In genomic region chr6:138546733-138547185, GRCh38 we compare ENCODE assay signal across 9 cellular contexts. TPM values are rescaled to one million over a fixed set of nuclear protein-coding genes. Genes with fewer than 3 reads are reported as not detected.
DNase-seq lines count a peak whose midpoint lies in the region; ATAC-seq and TF ChIP-seq lines count a peak whose summit lies in the region.
"Had no signal": no experiment of that assay in that cellular context is flagged by ENCODE, and none has a peak within 500 bp of the region (broad histone marks: within the 10 kb centered on the region; RNA-seq: fewer than 3 reads in every experiment).

No MANE protein-coding gene starts in this region.

- H2AFZ ChIP-seq in H9 (ENCODE audit: low read length), result no peak overlapping the region

- no peaks in the 10 kb centered on the region for H3K9me3 ChIP-seq in H9 (ENCODE audit: control insufficient read depth, low read depth, low read length)

- no peak overlapping the region for H4K5ac ChIP-seq in H9 (ENCODE audit: insufficient read length, low read depth, low read length)

- H3K27me3 ChIP-seq in H9 (ENCODE audit: insufficient read depth, low read length) (no peaks in the 10 kb centered on the region), foreskin keratinocyte (no peaks in the 10 kb centered on the region)

- H4K8ac ChIP-seq in H9 (replicated peaks; ENCODE audit: insufficient read length, low read depth, low read length), result no peak overlapping the region

- DNase-seq in A172 (ENCODE audit: low spot score), result peak; percentile 83
- DNase-seq in H9, result no peak
- peak; percentile 29 for DNase-seq in T-helper 2 cell treated with Interferon-gamma antibody and Interleukin-4, amounts not matched to agents 5 μg/mL and 100 μg/mL, for 36 hours (ENCODE audit: low spot score)
- peak; percentile 41 to 65 for DNase-seq in foreskin keratinocyte
- DNase-seq in NCI-H2227 (lab: John Stamatoyannopoulos, UW; ENCODE audit: unreplicated experiment), result no peak
- DNase-seq in cerebellar cortex (ENCODE audit: low spot score), result no peak
- DNase-seq in T-cell, result no peak
- DNase-seq: activated gamma-delta T cell treated with Interleukin-2 at 50 U/mL for 16 hours had no signal

- H3K4me1 Mint-ChIP-seq in H9, result peaks cover 36 to 43% of the 10 kb centered on the region in 2 experiments
- peaks cover 10% of the 10 kb centered on the region for H3K4me1 Mint-ChIP-seq in T-helper 2 cell treated with Interferon-gamma antibody and Interleukin-4, amounts not matched to agents 5 μg/mL and 100 μg/mL, for 36 hours (ENCODE audit: low read depth)
- peaks cover 0 to 4% (median 4%) of the 10 kb centered on the region in 3 donors for H3K4me1 Mint-ChIP-seq in T-cell

- no peak overlapping the region for H3K9ac ChIP-seq in H9 (ENCODE audit: extremely low read depth, insufficient read length, low read length)

- no peak overlapping the region for H3K18ac ChIP-seq in H9 (ENCODE audit: insufficient read length, low read depth, low read length)

- no peak overlapping the region for H3K4me2 ChIP-seq in H9 (ENCODE audit: insufficient read depth, insufficient read length, low read length)

- H3K14ac ChIP-seq in H9 (ENCODE audit: insufficient read depth, low read length), result no peak overlapping the region; the same call in 1 of the 2 replicates

- CTCF ChIA-PET in T-cell (lab: Charles Lee), result no interaction called here

- H3K4me3 Mint-ChIP-seq in H9, result no peak overlapping the region
- no peak overlapping the region for H3K4me3 Mint-ChIP-seq in T-helper 2 cell treated with Interferon-gamma antibody and Interleukin-4, amounts not matched to agents 5 μg/mL and 100 μg/mL, for 36 hours
- no peak overlapping the region for H3K4me3 Mint-ChIP-seq in T-cell

- H2BK5ac ChIP-seq in H9 (ENCODE audit: insufficient read length, low read length), result no peak overlapping the region

- no peak overlapping the region for H2BK12ac ChIP-seq in H9 (ENCODE audit: insufficient read length, low read depth, low read length)

- no peak overlapping the region for H2BK20ac ChIP-seq in H9 (ENCODE audit: low read depth, low read length, poor library complexity, severe bottlenecking)

- no peak overlapping the region for H3K56ac ChIP-seq in H9 (ENCODE audit: insufficient read length, low read depth, low read length)

- no peaks in the 10 kb centered on the region for H4K20me1 ChIP-seq in H9 (ENCODE audit: control insufficient read depth, insufficient read depth, insufficient read length)

- H2AK5ac ChIP-seq in H9 (ENCODE audit: insufficient read length, low read length), result no peak overlapping the region

- no peaks in the 10 kb centered on the region for H3K27me3 Mint-ChIP-seq in H9 (ENCODE audit: low read depth)
- peaks cover 8% of the 10 kb centered on the region for H3K27me3 Mint-ChIP-seq in T-helper 2 cell treated with Interferon-gamma antibody and Interleukin-4, amounts not matched to agents 5 μg/mL and 100 μg/mL, for 36 hours (ENCODE audit: low read depth)
- peaks cover 14 to 15% of the 10 kb centered on the region in 2 donors for H3K27me3 Mint-ChIP-seq in T-cell

- H3K9me3 Mint-ChIP-seq in H9, result no peaks in the 10 kb centered on the region
- H3K9me3 Mint-ChIP-seq in T-helper 2 cell treated with Interferon-gamma antibody and Interleukin-4, amounts not matched to agents 5 μg/mL and 100 μg/mL, for 36 hours, result no peaks in the 10 kb centered on the region
- H3K9me3 Mint-ChIP-seq in T-cell, result no peaks in the 10 kb centered on the region

- H3K79me2 ChIP-seq in H9 (ENCODE audit: insufficient read depth, low read length), result peaks cover 3% of the 10 kb centered on the region; the same call in 1 of the 2 replicates

- H2BK120ac ChIP-seq in H9 (ENCODE audit: low read depth, low read length, poor library complexity, severe bottlenecking), result no peak overlapping the region

- no peak overlapping the region for H3K23ac ChIP-seq in H9 (ENCODE audit: insufficient read length, low read depth, low read length)

- H3K27ac ChIP-seq in H9 (ENCODE audit: insufficient read length, low read depth, low read length) (no peak overlapping the region), foreskin keratinocyte (no peak overlapping the region)

- WGBS in H9 (ENCODE audit: extremely low coverage, insufficient read length, low lambda C conversion rate), result no CpG with 5 or more reads among the region's 5 CpGs

- peak overlapping the region; percentile 4 for H4K91ac ChIP-seq in H9 (ENCODE audit: insufficient read length, low read depth, low read length)

- H2BK15ac ChIP-seq in H9 (ENCODE audit: low read depth, low read length), result no peak overlapping the region

- H3K36me3 Mint-ChIP-seq in H9 (ENCODE audit: insufficient read depth in 1 of 3, low read depth in 3 of 3), result no peaks in the 10 kb centered on the region
- no peaks in the 10 kb centered on the region for H3K36me3 Mint-ChIP-seq in T-helper 2 cell treated with Interferon-gamma antibody and Interleukin-4, amounts not matched to agents 5 μg/mL and 100 μg/mL, for 36 hours (ENCODE audit: low read depth)
- H3K36me3 Mint-ChIP-seq in T-cell, result no peaks in the 10 kb centered on the region

- TF ChIP-seq CTCF in H9 (conservative IDR thresholded peaks at IDR 0.05) (no peak), foreskin keratinocyte (conservative IDR thresholded peaks at IDR 0.05) (no peak)

- peak; percentile 96 for ATAC-seq in foreskin keratinocyte
- no peak for ATAC-seq in HG03442 (IDR thresholded peaks at IDR 0.05; ENCODE audit: unreplicated experiment)
- ATAC-seq in T-cell (replicated peaks in 1 of 4), result no peak

- POLR2A ChIA-PET in T-cell (lab: Charles Lee), result interaction anchor here in 1 of 2 donors (0.6 kb wide), 1 partner anchor 1823 kb away, joined by 3 read pairs; no protein-coding TSS in a partner anchor

- no peak overlapping the region for H3K4ac ChIP-seq in H9 (ENCODE audit: low read depth, low read length)

- H3K27ac Mint-ChIP-seq in H9, result peak overlapping the region in 1 of 3 experiments; percentile 16; a peak in 1 of 7 replicates
- no peak overlapping the region for H3K27ac Mint-ChIP-seq in T-helper 2 cell treated with Interferon-gamma antibody and Interleukin-4, amounts not matched to agents 5 μg/mL and 100 μg/mL, for 36 hours
- no peak overlapping the region for H3K27ac Mint-ChIP-seq in T-cell

- no peak overlapping the region for H3T11ph ChIP-seq in H9 (ENCODE audit: low read length)

- no peaks in the 10 kb centered on the region for H3K23me2 ChIP-seq in H9 (ENCODE audit: insufficient read length, low read depth, low read length, poor library complexity, severe bottlenecking)

- H3K4me1 ChIP-seq in H9 (ENCODE audit: insufficient read depth, low read length), result peaks cover 10% of the 10 kb centered on the region; the same call in 1 of the 2 replicates
- peaks cover 8% of the 10 kb centered on the region for H3K4me1 ChIP-seq in foreskin keratinocyte

- H3K79me1 ChIP-seq in H9 (ENCODE audit: insufficient read depth, low read depth, low read length, poor library complexity, severe bottlenecking), result no peaks in the 10 kb centered on the region

RNA-seq across cellular contexts. Expression of gene NHSL1, which starts 47.5 kb away (rescaled TPM):
- 2.6 and 10.4 TPM in 2 replicates for total RNA-seq in A172 (2014; rRNA removed; shearing (Covaris generic))
- total RNA-seq in H9 (2021), result 28.7 and 30.8 TPM in 2 replicates
- total RNA-seq in foreskin keratinocyte, result 16.8 and 18.8 TPM in 2 replicates
- 3.1 and 3.2 TPM in 2 replicates for polyA plus RNA-seq in foreskin keratinocyte
- total RNA-seq in T-cell, result under 1 TPM; 0.08 to 0.64 (median 0.46) TPM

Comparison
In these comparisons a context has a peak if more than half of its experiments do, and no peak if none do; other contexts are left out.
1. DNase-seq: peak in A172 (single experiment), T-helper 2 cell treated with Interferon-gamma antibody and Interleukin-4, amounts not matched to agents 5 μg/mL and 100 μg/mL, for 36 hours (single experiment) and foreskin keratinocyte (2 of 2); none in H9 (single experiment), NCI-H2227 (single experiment), cerebellar cortex (single experiment) and T-cell (0 of 34).